ENCODE assay signal across 1 cellular context in the genomic region with DNA sequence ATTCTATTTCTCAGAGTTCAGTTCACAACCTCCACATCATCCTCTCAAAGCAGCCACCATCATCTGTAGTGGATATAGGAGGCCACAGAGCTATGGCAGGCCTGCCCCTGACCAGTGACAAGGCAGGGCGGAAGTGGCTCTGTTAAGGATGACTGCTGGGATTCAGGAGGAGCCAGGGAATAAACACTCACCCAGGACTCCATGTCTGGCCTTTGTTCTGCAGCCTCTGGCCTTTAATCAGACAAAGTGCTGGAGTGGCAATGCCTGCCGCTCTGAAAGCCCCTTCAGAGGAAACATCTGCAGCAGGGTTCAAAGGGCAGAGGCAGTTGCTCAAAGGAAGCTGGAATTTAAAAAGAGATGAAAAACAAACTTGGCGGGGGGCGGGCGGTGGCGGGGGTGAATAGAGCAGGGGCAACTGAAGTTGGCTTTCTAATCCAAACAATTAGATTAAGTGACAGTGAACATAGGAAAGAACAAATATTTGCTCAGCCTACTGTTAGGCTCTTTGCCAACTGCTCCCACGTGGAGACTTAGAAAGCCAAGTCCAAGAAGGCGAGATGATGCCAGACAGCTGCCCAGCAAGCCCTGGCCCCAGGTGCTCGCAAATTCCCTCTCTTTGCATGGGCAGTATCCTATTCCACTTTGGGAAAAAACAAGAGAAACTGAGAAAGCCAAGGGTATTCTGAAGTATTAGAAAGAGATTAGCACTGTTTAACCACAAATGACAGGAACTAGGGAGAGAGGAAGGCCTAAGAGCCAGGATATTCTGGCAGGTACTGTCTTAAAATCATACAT.
TF ChIP-seq lines count a peak whose summit lies in the region.

No MANE protein-coding gene starts in this region.

TF ChIP-seq in HepG2, 621 proteins besides CTCF, POLR2A, EP300 and RAD21 (continued from another document and continues in another):
- TF ChIP-seq RBFOX2 (IDR thresholded peaks at IDR 0.05; ENCODE audit: low read depth, low read length) (no peak), MZF1 (CRISPR knock-in tag; IDR thresholded peaks at IDR 0.05; ENCODE audit: borderline replicate concordance) (no peak), GABPB1 (CRISPR knock-in tag; IDR thresholded peaks at IDR 0.05) (0 out of 2 replicates have a peak, but pooled peaks have one; percentile 36), MXI1 (IDR thresholded peaks at IDR 0.05; ENCODE audit: borderline replicate concordance, low read depth, low read length) (no peak; the same call in 2 of the 3 replicates), ZNF773 (CRISPR knock-in tag; IDR thresholded peaks at IDR 0.05; ENCODE audit: borderline replicate concordance) (no peak), KDM4B (CRISPR knock-in tag; IDR thresholded peaks at IDR 0.05) (no peak), ZNF44 (CRISPR knock-in tag; IDR thresholded peaks at IDR 0.05) (no peak), TAF15 (IDR thresholded peaks at IDR 0.05; ENCODE audit: low read depth, low read length, poor library complexity, severe bottlenecking) (no peak), ZNF781 (CRISPR knock-in tag; IDR thresholded peaks at IDR 0.05; ENCODE audit: borderline replicate concordance, not compliant biosample characterization) (no peak), ZNF337 (CRISPR knock-in tag; IDR thresholded peaks at IDR 0.05; ENCODE audit: borderline replicate concordance, low read depth) (no peak), ZNF460 (CRISPR knock-in tag; IDR thresholded peaks at IDR 0.05; ENCODE audit: borderline replicate concordance) (no peak), ZBTB49 (CRISPR knock-in tag; IDR thresholded peaks at IDR 0.05; ENCODE audit: borderline replicate concordance) (no peak), ZNF841 (CRISPR knock-in tag; IDR thresholded peaks at IDR 0.05; ENCODE audit: borderline replicate concordance) (no peak), MAFG (CRISPR knock-in tag; IDR thresholded peaks at IDR 0.05) (no peak), AKAP8 (CRISPR knock-in tag; IDR thresholded peaks at IDR 0.05) (no peak), ZFP62 (CRISPR knock-in tag; IDR thresholded peaks at IDR 0.05) (no peak), ZEB1 (IDR thresholded peaks at IDR 0.05; ENCODE audit: insufficient replicate concordance, low read depth) (no peak), PLRG1 (conservative IDR thresholded peaks at IDR 0.05) (no peak), ZC3H13 (CRISPR knock-in tag; IDR thresholded peaks at IDR 0.05) (no peak), ZMAT3 (CRISPR knock-in tag; conservative IDR thresholded peaks at IDR 0.05) (no peak), MATR3 (CRISPR knock-in tag; IDR thresholded peaks at IDR 0.05) (no peak), ZNF431 (CRISPR knock-in tag; IDR thresholded peaks at IDR 0.05; ENCODE audit: borderline replicate concordance, low read depth) (no peak), ZNF207 (IDR thresholded peaks at IDR 0.05; ENCODE audit: borderline replicate concordance) (no peak), AHR (CRISPR knock-in tag; IDR thresholded peaks at IDR 0.05) (no peak), MIER3 (CRISPR knock-in tag; IDR thresholded peaks at IDR 0.05; ENCODE audit: borderline replicate concordance) (no peak), BCLAF1 (IDR thresholded peaks at IDR 0.05) (no peak), TSC22D2 (CRISPR knock-in tag; IDR thresholded peaks at IDR 0.05; ENCODE audit: borderline replicate concordance) (no peak), ZBTB44 (CRISPR knock-in tag; IDR thresholded peaks at IDR 0.05) (no peak), FOXA1 (IDR thresholded peaks at IDR 0.05) (no peak), FOXA1 (CRISPR knock-in tag; IDR thresholded peaks at IDR 0.05) (no peak; the same call in 1 of the 2 replicates), NR2F2 (IDR thresholded peaks at IDR 0.05; ENCODE audit: borderline replicate concordance, low read depth) (peak; percentile 66; the same call in 1 of the 2 replicates), NFE2 (CRISPR knock-in tag; IDR thresholded peaks at IDR 0.05) (no peak), MAZ (IDR thresholded peaks at IDR 0.05; ENCODE audit: borderline replicate concordance, low read depth, low read length) (peak; percentile 49; the same call in 1 of the 2 replicates), MAZ (CRISPR knock-in tag; IDR thresholded peaks at IDR 0.05; ENCODE audit: low read depth) (no peak), ZNF3 (CRISPR knock-in tag; IDR thresholded peaks at IDR 0.05) (no peak), ZNF772 (CRISPR knock-in tag; IDR thresholded peaks at IDR 0.05) (no peak), ZNF335 (CRISPR knock-in tag; IDR thresholded peaks at IDR 0.05) (no peak)
- TF ChIP-seq, protein P1, sequence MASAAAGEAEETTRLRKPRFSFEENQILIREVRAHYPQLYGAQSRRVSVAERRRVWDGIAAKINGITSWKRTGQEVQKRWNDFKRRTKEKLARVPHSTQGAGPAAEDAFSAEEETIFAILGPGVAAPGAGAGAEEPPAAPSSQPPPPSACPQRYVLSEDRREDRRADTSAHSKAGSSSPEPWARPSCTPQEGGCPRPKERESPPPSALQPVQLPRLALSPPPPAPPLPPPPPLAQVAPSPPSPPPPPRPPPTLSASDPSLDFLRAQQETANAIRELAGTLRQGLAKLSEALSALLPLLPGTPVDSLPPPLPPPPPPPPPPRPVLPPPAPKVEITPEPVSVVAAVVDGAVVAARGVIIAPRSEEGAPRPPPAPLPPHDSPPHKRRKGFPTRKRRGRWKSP (CRISPR knock-in tag; IDR thresholded peaks at IDR 0.05), result no peak
- TF ChIP-seq, protein P2, sequence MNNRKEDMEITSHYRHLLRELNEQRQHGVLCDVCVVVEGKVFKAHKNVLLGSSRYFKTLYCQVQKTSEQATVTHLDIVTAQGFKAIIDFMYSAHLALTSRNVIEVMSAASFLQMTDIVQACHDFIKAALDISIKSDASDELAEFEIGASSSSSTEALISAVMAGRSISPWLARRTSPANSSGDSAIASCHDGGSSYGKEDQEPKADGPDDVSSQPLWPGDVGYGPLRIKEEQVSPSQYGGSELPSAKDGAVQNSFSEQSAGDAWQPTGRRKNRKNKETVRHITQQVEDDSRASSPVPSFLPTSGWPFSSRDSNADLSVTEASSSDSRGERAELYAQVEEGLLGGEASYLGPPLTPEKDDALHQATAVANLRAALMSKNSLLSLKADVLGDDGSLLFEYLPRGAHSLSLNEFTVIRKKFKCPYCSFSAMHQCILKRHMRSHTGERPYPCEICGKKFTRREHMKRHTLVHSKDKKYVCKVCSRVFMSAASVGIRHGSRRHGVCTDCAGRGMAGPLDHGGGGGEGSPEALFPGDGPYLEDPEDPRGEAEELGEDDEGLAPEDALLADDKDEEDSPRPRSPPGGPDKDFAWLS (CRISPR knock-in tag; IDR thresholded peaks at IDR 0.05; ENCODE audit: borderline replicate concordance), result no peak
- TF ChIP-seq, protein P3, sequence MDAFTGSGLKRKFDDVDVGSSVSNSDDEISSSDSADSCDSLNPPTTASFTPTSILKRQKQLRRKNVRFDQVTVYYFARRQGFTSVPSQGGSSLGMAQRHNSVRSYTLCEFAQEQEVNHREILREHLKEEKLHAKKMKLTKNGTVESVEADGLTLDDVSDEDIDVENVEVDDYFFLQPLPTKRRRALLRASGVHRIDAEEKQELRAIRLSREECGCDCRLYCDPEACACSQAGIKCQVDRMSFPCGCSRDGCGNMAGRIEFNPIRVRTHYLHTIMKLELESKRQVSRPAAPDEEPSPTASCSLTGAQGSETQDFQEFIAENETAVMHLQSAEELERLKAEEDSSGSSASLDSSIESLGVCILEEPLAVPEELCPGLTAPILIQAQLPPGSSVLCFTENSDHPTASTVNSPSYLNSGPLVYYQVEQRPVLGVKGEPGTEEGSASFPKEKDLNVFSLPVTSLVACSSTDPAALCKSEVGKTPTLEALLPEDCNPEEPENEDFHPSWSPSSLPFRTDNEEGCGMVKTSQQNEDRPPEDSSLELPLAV (CRISPR knock-in tag; conservative IDR thresholded peaks at IDR 0.05; ENCODE audit: low read depth), result no peak
- TF ChIP-seq, protein P4, sequence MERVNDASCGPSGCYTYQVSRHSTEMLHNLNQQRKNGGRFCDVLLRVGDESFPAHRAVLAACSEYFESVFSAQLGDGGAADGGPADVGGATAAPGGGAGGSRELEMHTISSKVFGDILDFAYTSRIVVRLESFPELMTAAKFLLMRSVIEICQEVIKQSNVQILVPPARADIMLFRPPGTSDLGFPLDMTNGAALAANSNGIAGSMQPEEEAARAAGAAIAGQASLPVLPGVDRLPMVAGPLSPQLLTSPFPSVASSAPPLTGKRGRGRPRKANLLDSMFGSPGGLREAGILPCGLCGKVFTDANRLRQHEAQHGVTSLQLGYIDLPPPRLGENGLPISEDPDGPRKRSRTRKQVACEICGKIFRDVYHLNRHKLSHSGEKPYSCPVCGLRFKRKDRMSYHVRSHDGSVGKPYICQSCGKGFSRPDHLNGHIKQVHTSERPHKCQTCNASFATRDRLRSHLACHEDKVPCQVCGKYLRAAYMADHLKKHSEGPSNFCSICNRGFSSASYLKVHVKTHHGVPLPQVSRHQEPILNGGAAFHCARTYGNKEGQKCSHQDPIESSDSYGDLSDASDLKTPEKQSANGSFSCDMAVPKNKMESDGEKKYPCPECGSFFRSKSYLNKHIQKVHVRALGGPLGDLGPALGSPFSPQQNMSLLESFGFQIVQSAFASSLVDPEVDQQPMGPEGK (CRISPR knock-in tag; IDR thresholded peaks at IDR 0.05), result peak; percentile 86
- TF ChIP-seq, protein P5, sequence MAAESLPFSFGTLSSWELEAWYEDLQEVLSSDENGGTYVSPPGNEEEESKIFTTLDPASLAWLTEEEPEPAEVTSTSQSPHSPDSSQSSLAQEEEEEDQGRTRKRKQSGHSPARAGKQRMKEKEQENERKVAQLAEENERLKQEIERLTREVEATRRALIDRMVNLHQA (CRISPR knock-in tag; IDR thresholded peaks at IDR 0.05), result no peak
- TF ChIP-seq, protein P6, sequence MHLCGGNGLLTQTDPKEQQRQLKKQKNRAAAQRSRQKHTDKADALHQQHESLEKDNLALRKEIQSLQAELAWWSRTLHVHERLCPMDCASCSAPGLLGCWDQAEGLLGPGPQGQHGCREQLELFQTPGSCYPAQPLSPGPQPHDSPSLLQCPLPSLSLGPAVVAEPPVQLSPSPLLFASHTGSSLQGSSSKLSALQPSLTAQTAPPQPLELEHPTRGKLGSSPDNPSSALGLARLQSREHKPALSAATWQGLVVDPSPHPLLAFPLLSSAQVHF (CRISPR knock-in tag; IDR thresholded peaks at IDR 0.05), result no peak
- TF ChIP-seq, protein P7, sequence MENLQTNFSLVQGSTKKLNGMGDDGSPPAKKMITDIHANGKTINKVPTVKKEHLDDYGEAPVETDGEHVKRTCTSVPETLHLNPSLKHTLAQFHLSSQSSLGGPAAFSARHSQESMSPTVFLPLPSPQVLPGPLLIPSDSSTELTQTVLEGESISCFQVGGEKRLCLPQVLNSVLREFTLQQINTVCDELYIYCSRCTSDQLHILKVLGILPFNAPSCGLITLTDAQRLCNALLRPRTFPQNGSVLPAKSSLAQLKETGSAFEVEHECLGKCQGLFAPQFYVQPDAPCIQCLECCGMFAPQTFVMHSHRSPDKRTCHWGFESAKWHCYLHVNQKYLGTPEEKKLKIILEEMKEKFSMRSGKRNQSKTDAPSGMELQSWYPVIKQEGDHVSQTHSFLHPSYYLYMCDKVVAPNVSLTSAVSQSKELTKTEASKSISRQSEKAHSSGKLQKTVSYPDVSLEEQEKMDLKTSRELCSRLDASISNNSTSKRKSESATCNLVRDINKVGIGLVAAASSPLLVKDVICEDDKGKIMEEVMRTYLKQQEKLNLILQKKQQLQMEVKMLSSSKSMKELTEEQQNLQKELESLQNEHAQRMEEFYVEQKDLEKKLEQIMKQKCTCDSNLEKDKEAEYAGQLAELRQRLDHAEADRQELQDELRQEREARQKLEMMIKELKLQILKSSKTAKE (CRISPR knock-in tag; IDR thresholded peaks at IDR 0.05; ENCODE audit: borderline replicate concordance), result peak; percentile 45; the same call in 1 of the 2 replicates
